17 cellular contexts compared by ENCODE assay signal in genomic region chr14:104549536-104550339, GRCh38. TPM values are rescaled to one million over a fixed set of nuclear protein-coding genes. Genes with fewer than 3 reads are reported as not detected.
DNase-seq lines count a peak whose midpoint lies in the region; ATAC-seq and TF ChIP-seq lines count a peak whose summit lies in the region.
"Had no signal": no experiment of that assay in that cellular context is flagged by ENCODE, and none has a peak within 500 bp of the region (broad histone marks: within the 10 kb centered on the region; RNA-seq: fewer than 3 reads in every experiment).

No MANE protein-coding gene starts in this region.

- H3K4me3 Mint-ChIP-seq in brain: no peak overlapping the region

- H3K4me1 Mint-ChIP-seq in brain: peaks cover 82% of the 10 kb centered on the region

- H3K27me3 Mint-ChIP-seq in brain: peaks cover 3% of the 10 kb centered on the region

- peaks cover 0 to 8% (median 0%) of the 10 kb centered on the region in 5 experiments for H3K9me3 Mint-ChIP-seq in brain

- peak; percentile 17 for DNase-seq in activated CD4-positive, CD25-positive, alpha-beta regulatory T cell treated with anti-CD3 and anti-CD28 coated beads, Interleukin-2, amount 50 U/mL, for 72 hours
- DNase-seq in activated CD4-positive, CD25-positive, alpha-beta regulatory T cell (lab: John Stamatoyannopoulos, UW): no peak
- peak; percentile 6 for DNase-seq in AG08396 (ENCODE audit: low spot score)
- DNase-seq in omental fat pad (ENCODE audit: low spot score): peak; percentile 3
- DNase-seq in DMS153 treated with DMSO at 0.1 percent for 48 hours (lab: John Stamatoyannopoulos, UW; ENCODE audit: unreplicated experiment): no peak
- DNase-seq in SK-N-DZ (ENCODE audit: low spot score): no peak
- DNase-seq in NCI-H2196 treated with DMSO at 0.1 percent for 48 hours (lab: John Stamatoyannopoulos, UW; ENCODE audit: unreplicated experiment): no peak
- DNase-seq: 8988T, C1 segment of cervical spinal cord, DMS79 treated with DMSO at 0.1 percent for 48 hours, GDM1, KG1, NCI-H1092, NCI-H446, PC-9 had no signal

- peak overlapping the region in 4 of 5 experiments; percentile 34 to 89 (median 82) for H3K27ac Mint-ChIP-seq in brain

- ATAC-seq in omental fat pad (ENCODE audit: low FRiP score): no peak

- H3K36me3 Mint-ChIP-seq in brain: no peaks in the 10 kb centered on the region

- no peak for TF ChIP-seq CTCF in brain (conservative IDR thresholded peaks at IDR 0.05)
- no peak for TF ChIP-seq CTCF in omental fat pad (IDR thresholded peaks at IDR 0.05)

RNA-seq across cellular contexts. Expression of gene C14orf180, which starts 29.8 kb away (rescaled TPM):
- not detected for polyA plus RNA-seq in brain (ENCODE audit: insufficient read depth, low read depth, low replicate concordance)
- 10 to 100 TPM; 25.8 to 57.8 (median 35.4) TPM for total RNA-seq in omental fat pad
- polyA plus RNA-seq in SK-N-DZ (2014; cell fraction: cytosol; rRNA removed): not detected in 2 replicates
- polyA plus RNA-seq in SK-N-DZ (2014; cell fraction: nucleus; rRNA removed): not detected in 2 replicates
- total RNA-seq: MCF 10A, PC-9 had no signal

RNA-seq across cellular contexts. Expression of gene TMEM179, which starts 54.8 kb away (rescaled TPM):
- 69.2 TPM for polyA plus RNA-seq in brain (ENCODE audit: insufficient read depth, low read depth, low replicate concordance)
- not detected for total RNA-seq in omental fat pad
- 2.1 and 2.4 TPM in 2 replicates for polyA plus RNA-seq in SK-N-DZ (2014; cell fraction: cytosol; rRNA removed)
- polyA plus RNA-seq in SK-N-DZ (2014; cell fraction: nucleus; rRNA removed): 2.6 and 4.6 TPM in 2 replicates
- total RNA-seq: MCF 10A, PC-9 had no signal

Comparison
In these comparisons a context has a peak if more than half of its experiments do, and no peak if none do; other contexts are left out.
1. DNase-seq: peak in activated CD4-positive, CD25-positive, alpha-beta regulatory T cell treated with anti-CD3 and anti-CD28 coated beads, Interleukin-2, amount 50 U/mL, for 72 hours (single experiment), AG08396 (single experiment) and omental fat pad (single experiment); none in activated CD4-positive, CD25-positive, alpha-beta regulatory T cell (0 of 4), DMS153 treated with DMSO at 0.1 percent for 48 hours (single experiment), SK-N-DZ (single experiment) and NCI-H2196 treated with DMSO at 0.1 percent for 48 hours (single experiment).